ENCODE assay signal across 15 cellular contexts in the genomic region with DNA sequence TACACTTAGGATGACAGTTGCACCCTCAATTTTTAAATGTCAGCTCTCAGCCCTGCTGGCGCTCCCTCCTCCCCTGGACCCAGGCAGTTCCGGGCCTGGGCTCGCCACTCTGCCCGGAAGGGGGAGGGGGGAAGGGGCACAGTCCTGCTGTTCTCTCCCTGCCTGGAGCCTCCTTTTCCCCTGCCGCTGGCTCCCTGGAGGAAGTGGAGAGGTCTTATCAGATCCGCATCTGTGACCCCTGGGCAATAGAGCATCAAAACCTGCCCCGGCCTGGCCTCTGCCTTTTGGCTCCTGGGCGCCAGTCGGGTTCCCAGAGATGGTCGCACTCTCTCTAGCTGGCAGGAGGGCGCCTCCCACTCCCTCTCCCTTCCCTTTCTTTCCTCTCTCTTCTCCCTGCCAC.
A peak's percentile ranks its signal among the peaks of the same experiment; 100 is the strongest.
DNase-seq lines count a peak whose midpoint lies in the region; TF ChIP-seq lines count a peak whose summit lies in the region.
"Had no signal": no experiment of that assay in that cellular context is flagged by ENCODE, and none has a peak within 500 bp of the region (broad histone marks: within the 10 kb centered on the region; RNA-seq: fewer than 3 reads in every experiment).

No MANE protein-coding gene starts in this region.

- TF ChIP-seq POLR2A in suprapubic skin (IDR thresholded peaks at IDR 0.05), result no peak

- peaks cover 76% of the 10 kb centered on the region for H3K27me3 ChIP-seq in suprapubic skin

- no peak for TF ChIP-seq EP300 in suprapubic skin (IDR thresholded peaks at IDR 0.05)

- DNase-seq in ELF-1 (ENCODE audit: low read depth, low spot score) (peak; percentile 60), chondrocyte (ENCODE audit: low spot score) (peak; percentile 37), mesenteric fat pad (ENCODE audit: low spot score) (peak; percentile 82), suprapubic skin (ENCODE audit: low spot score in 2 of 2) (peak; percentile 40 to 63), dedifferentiated amniotic fluid mesenchymal stem cell (ENCODE audit: extremely low spot score) (no peak), SHP77 (lab: John Stamatoyannopoulos, UW) (no peak), NCI-H2029 (lab: John Stamatoyannopoulos, UW) (no peak)
- DNase-seq: ACHN; DMS 273 treated with DMSO at 0.1 percent for 48 hours; GF-D8; GM23248; NCI-H1417; NCI-H187 treated with DMSO at 0.1 percent for 48 hours; NK-92 treated with Interleukin-12 subunit alpha and Interleukin-12 subunit beta, amount 100 ng/mL, for 24 hours had no signal

- no peaks in the 10 kb centered on the region for H3K36me3 Mint-ChIP-seq in chondrocyte (ENCODE audit: low read depth)

- H3K4me3 ChIP-seq in suprapubic skin, result no peak overlapping the region
- H3K4me3 ChIP-seq: GM23248 had no signal

- no peak overlapping the region for H3K27ac ChIP-seq in suprapubic skin
- H3K27ac ChIP-seq: GM23248, RWPE1 had no signal

- H3K9me3 Mint-ChIP-seq in chondrocyte (ENCODE audit: low read depth), result no peaks in the 10 kb centered on the region

- no peaks in the 10 kb centered on the region for H3K36me3 ChIP-seq in suprapubic skin

- H3K27ac Mint-ChIP-seq in chondrocyte (ENCODE audit: unreplicated experiment), result no peak overlapping the region

- H3K27me3 Mint-ChIP-seq in chondrocyte (ENCODE audit: low read depth), result peaks cover 58% of the 10 kb centered on the region

- H3K4me1 ChIP-seq in suprapubic skin, result peaks cover 9% of the 10 kb centered on the region

- H3K4me3 Mint-ChIP-seq in chondrocyte (ENCODE audit: unreplicated experiment), result no peak overlapping the region

- no peaks in the 10 kb centered on the region for H3K9me3 ChIP-seq in suprapubic skin

- no peaks in the 10 kb centered on the region for H3K4me1 Mint-ChIP-seq in chondrocyte (ENCODE audit: low read depth)

- no peak for TF ChIP-seq CTCF in chondrocyte (IDR thresholded peaks at IDR 0.05)
- no peak for TF ChIP-seq CTCF in suprapubic skin (IDR thresholded peaks at IDR 0.05)

- 48% methylated on average over 11 of the region's 11 CpGs for WGBS in suprapubic skin

Comparison
In these comparisons a context has a peak if more than half of its experiments do, and no peak if none do; other contexts are left out.
1. DNase-seq: peak in ELF-1 (single experiment), chondrocyte (single experiment), mesenteric fat pad (single experiment) and suprapubic skin (2 of 2); none in dedifferentiated amniotic fluid mesenchymal stem cell (single experiment), SHP77 (0 of 2) and NCI-H2029 (single experiment).